In genomic region chr7:116477646-116478045, GRCh38 we compare ENCODE assay signal across 19 cellular contexts. TPM values are rescaled to one million over a fixed set of nuclear protein-coding genes. Genes with fewer than 3 reads are reported as not detected.
DNase-seq lines count a peak whose midpoint lies in the region; ATAC-seq, FAIRE-seq and TF ChIP-seq lines count a peak whose summit lies in the region.
"Had no signal": no experiment of that assay in that cellular context is flagged by ENCODE, and none has a peak within 500 bp of the region (broad histone marks: within the 10 kb centered on the region; RNA-seq: fewer than 3 reads in every experiment).

No MANE protein-coding gene starts in this region.

- no peaks in the 10 kb centered on the region for H3K9me2 ChIP-seq in PC-3 (replicated peaks; ENCODE audit: low read length)

- peaks cover 3% of the 10 kb centered on the region; the same call in 1 of the 2 replicates for H3K4me1 ChIP-seq in PC-3 (ENCODE audit: insufficient read depth, low read length)

- H3K9ac ChIP-seq in PC-3 (ENCODE audit: low read length) (no peak overlapping the region), SK-N-MC (ENCODE audit: insufficient read length) (peak overlapping the region; percentile 48)

- DNase-seq in H54 (ENCODE audit: insufficient read length, low spot score), result no peak
- peak; percentile 16 for DNase-seq in PC-3
- no peak for DNase-seq in SK-N-MC (ENCODE audit: low read depth, low spot score)
- no peak for DNase-seq in osteocyte (ENCODE audit: extremely low spot score, unreplicated experiment)
- DNase-seq in KG1 (lab: John Stamatoyannopoulos, UW), result no peak
- DNase-seq in activated naive CD8-positive, alpha-beta T cell treated with anti-CD3 and anti-CD28 coated beads, Interleukin-2, amount 50 U/mL, for 24 hours, result no peak
- DNase-seq in RPMI8226, result no peak
- DNase-seq: CD8-positive, alpha-beta T cell; COR-L47; DMS153; DMS79 treated with DMSO at 0.1 percent for 48 hours; GOT3 had no signal

- BruUV-seq in PC-3 (replicated peaks; lab: Mats Ljungman, UMichigan), result no TSS peak

- peaks cover 31% of the 10 kb centered on the region for H3K4me1 Mint-ChIP-seq in osteocyte (ENCODE audit: unreplicated experiment)
- no peaks in the 10 kb centered on the region for H3K4me1 Mint-ChIP-seq in activated naive CD8-positive, alpha-beta T cell treated with anti-CD3 and anti-CD28 coated beads, Interleukin-2, amount 50 U/mL, for 24 hours
- H3K4me1 Mint-ChIP-seq: CD14-positive monocyte had no signal

- no peaks in the 10 kb centered on the region for H3K9me3 ChIP-seq in PC-3 (ENCODE audit: low read length)
- peaks cover 15% of the 10 kb centered on the region; the same call in 1 of the 2 replicates for H3K9me3 ChIP-seq in SK-N-MC (ENCODE audit: low read depth, low read length)

- no peaks in the 10 kb centered on the region for H3K27me3 Mint-ChIP-seq in osteocyte (ENCODE audit: unreplicated experiment)
- peaks cover 23% of the 10 kb centered on the region for H3K27me3 Mint-ChIP-seq in activated naive CD8-positive, alpha-beta T cell treated with anti-CD3 and anti-CD28 coated beads, Interleukin-2, amount 50 U/mL, for 24 hours

- peak; percentile 58 for FAIRE-seq in H54 (lab: Jason Lieb, UNC)
- FAIRE-seq: D721Med, G401.6, GM12892, GM19239 had no signal

- ATAC-seq in PC-3, result peak; percentile 64
- ATAC-seq in GM18517 (IDR thresholded peaks at IDR 0.05; ENCODE audit: unreplicated experiment), result no peak
- ATAC-seq in activated naive CD8-positive, alpha-beta T cell treated with anti-CD3 and anti-CD28 coated beads, Interleukin-2, amount 50 U/mL, for 24 hours, result no peak
- ATAC-seq: CD8-positive, alpha-beta T cell had no signal

- H4K20me1 ChIP-seq in PC-3 (ENCODE audit: low read length), result no peaks in the 10 kb centered on the region

- H3K27me3 ChIP-seq in PC-3 (ENCODE audit: low read length), result no peaks in the 10 kb centered on the region

- no peaks in the 10 kb centered on the region for H3K36me3 ChIP-seq in PC-3 (ENCODE audit: low read depth, low read length)
- peaks cover 18% of the 10 kb centered on the region; the same call in 1 of the 2 replicates for H3K36me3 ChIP-seq in SK-N-MC (ENCODE audit: insufficient read depth, low read length)
- H3K36me3 ChIP-seq: HAP-1 had no signal

- H3F3A ChIP-seq in PC-3 (ENCODE audit: low read length, unreplicated experiment), result no peaks in the 10 kb centered on the region

- intact Hi-C loops in PC-3 (cut with micrococcal nuclease), result no loop called here

- CTCF ChIA-PET in PC-3 (lab: Charles Lee), result no interaction called here

- H3K79me2 ChIP-seq in PC-3 (ENCODE audit: low read length), result no peaks in the 10 kb centered on the region

- no peak overlapping the region for H2AFZ ChIP-seq in PC-3 (ENCODE audit: low read length)

- no peak overlapping the region for H3K4me3 ChIP-seq in PC-3 (ENCODE audit: low read length)
- H3K4me3 ChIP-seq in SK-N-MC, result no peak overlapping the region
- H3K4me3 ChIP-seq: HAP-1 had no signal

- TF ChIP-seq CTCF in PC-3 (conservative IDR thresholded peaks at IDR 0.05; ENCODE audit: low read depth, low read length) (no peak), osteocyte (IDR thresholded peaks at IDR 0.05) (no peak)

- H3K4me2 ChIP-seq in PC-3 (ENCODE audit: low read length), result no peak overlapping the region

- no peak for TF ChIP-seq POLR2A in H54 (IDR thresholded peaks at IDR 0.05; ENCODE audit: low read depth, low read length)

- H3K36me3 Mint-ChIP-seq in osteocyte (ENCODE audit: unreplicated experiment), result no peaks in the 10 kb centered on the region
- no peaks in the 10 kb centered on the region for H3K36me3 Mint-ChIP-seq in activated naive CD8-positive, alpha-beta T cell treated with anti-CD3 and anti-CD28 coated beads, Interleukin-2, amount 50 U/mL, for 24 hours (ENCODE audit: low read depth)
- H3K36me3 Mint-ChIP-seq: CD14-positive monocyte; CD8-positive, alpha-beta T cell had no signal

- peaks cover 13% of the 10 kb centered on the region for H3K9me3 Mint-ChIP-seq in osteocyte (ENCODE audit: unreplicated experiment)
- H3K9me3 Mint-ChIP-seq in activated naive CD8-positive, alpha-beta T cell treated with anti-CD3 and anti-CD28 coated beads, Interleukin-2, amount 50 U/mL, for 24 hours, result peaks cover 5% of the 10 kb centered on the region

- POLR2A ChIA-PET in PC-3 (lab: Charles Lee; ENCODE audit: unreplicated experiment), result interaction anchor here (1.2 kb wide), 1 partner anchor 137 kb away, joined by 3 read pairs; no protein-coding TSS in a partner anchor

- H3K27ac ChIP-seq in PC-3 (ENCODE audit: low read length) (no peak overlapping the region), SK-N-MC (peak overlapping the region; percentile 87)

- peak overlapping the region; percentile 52 for H3K27ac Mint-ChIP-seq in osteocyte (ENCODE audit: unreplicated experiment)
- H3K27ac Mint-ChIP-seq in activated naive CD8-positive, alpha-beta T cell treated with anti-CD3 and anti-CD28 coated beads, Interleukin-2, amount 50 U/mL, for 24 hours, result no peak overlapping the region
- H3K27ac Mint-ChIP-seq: CD14-positive monocyte; CD8-positive, alpha-beta T cell had no signal

- no peak overlapping the region for H3K4me3 Mint-ChIP-seq in osteocyte (ENCODE audit: unreplicated experiment)
- no peak overlapping the region for H3K4me3 Mint-ChIP-seq in activated naive CD8-positive, alpha-beta T cell treated with anti-CD3 and anti-CD28 coated beads, Interleukin-2, amount 50 U/mL, for 24 hours
- H3K4me3 Mint-ChIP-seq: CD14-positive monocyte; CD8-positive, alpha-beta T cell had no signal

RNA-seq across cellular contexts. Expression of gene CAV2, which starts 21.9 kb away (rescaled TPM):
- total RNA-seq in PC-3 (2014; rRNA removed) (76.6 and 84.4 TPM in 2 replicates), osteocyte (81.6 and 86.8 TPM in 2 replicates)
- total RNA-seq: CD8-positive, alpha-beta T cell had no signal

RNA-seq across cellular contexts. Expression of gene CAV1, which starts 47.2 kb away (rescaled TPM):
- total RNA-seq in PC-3 (2014; rRNA removed) (284 and 296 TPM in 2 replicates), osteocyte (492 and 502 TPM in 2 replicates)
- total RNA-seq: CD8-positive, alpha-beta T cell had no signal
